ENCODE assay signal across 8 cellular contexts in genomic region chr2:70523996-70524965, GRCh38. TPM values are rescaled to one million over a fixed set of nuclear protein-coding genes. Genes with fewer than 3 reads are reported as not detected.
DNase-seq lines count a peak whose midpoint lies in the region; ATAC-seq and TF ChIP-seq lines count a peak whose summit lies in the region.

No MANE protein-coding gene starts in this region.

- H3K4me1 ChIP-seq in Peyer's patch = peaks cover 0 to 32% (median 4%) of the 10 kb centered on the region in 4 donors
- peaks cover 62% of the 10 kb centered on the region for H3K4me1 ChIP-seq in mucosa of stomach (ENCODE audit: control insufficient read depth, insufficient read depth, low read length)

- H3K27me3 ChIP-seq in Peyer's patch (no peaks in the 10 kb centered on the region), mucosa of stomach (ENCODE audit: control insufficient read depth, insufficient read depth, low read length) (no peaks in the 10 kb centered on the region)

- no peak for ATAC-seq in HG03108 (IDR thresholded peaks at IDR 0.05; ENCODE audit: unreplicated experiment)

- DNase-seq in GF-D8 (lab: John Stamatoyannopoulos, UW) (peak; percentile 67), Peyer's patch (peak in 2 of 3 donors; percentile 75 to 81), cardiac fibroblast (ENCODE audit: low read depth in 2 of 2) (peak; percentile 63 to 64), NCI-H1417 treated with DMSO at 0.1 percent for 48 hours (lab: John Stamatoyannopoulos, UW) (no peak), GM13976 (ENCODE audit: low spot score) (no peak), DMS153 (lab: John Stamatoyannopoulos, UW) (no peak)

- H3K36me3 ChIP-seq in Peyer's patch = no peaks in the 10 kb centered on the region
- H3K36me3 ChIP-seq in mucosa of stomach (ENCODE audit: control insufficient read depth, insufficient read depth, low read length) = no peaks in the 10 kb centered on the region

- peak overlapping the region; percentile 44 for H3K9ac ChIP-seq in mucosa of stomach (ENCODE audit: low read length)

- H3K9me3 ChIP-seq in Peyer's patch (no peaks in the 10 kb centered on the region), mucosa of stomach (ENCODE audit: control insufficient read depth, low read length) (no peaks in the 10 kb centered on the region)

- in situ Hi-C loops in GM13976 (cut with MboI; ENCODE audit: low sequenced_read_pairs, unreplicated experiment) = no loop called here

- H3K27ac ChIP-seq in Peyer's patch = peak overlapping the region in 3 of 4 donors; percentile 41 to 96 (median 87)

- TF ChIP-seq POLR2A in Peyer's patch (IDR thresholded peaks at IDR 0.05) = peak in 1 of 2 donors; percentile 40

- TF ChIP-seq CTCF in Peyer's patch (IDR thresholded peaks at IDR 0.05) (no peak), cardiac fibroblast (IDR thresholded peaks at IDR 0.05; ENCODE audit: low read depth, low read length) (no peak), GM13976 (IDR thresholded peaks at IDR 0.05; ENCODE audit: borderline replicate concordance, control extremely low read depth, extremely low read depth, insufficient read depth, missing control alignments) (no peak)

- H3K4me3 ChIP-seq in Peyer's patch = no peak overlapping the region
- H3K4me3 ChIP-seq in cardiac fibroblast (replicated peaks in 1 of 2; ENCODE audit: low read depth in 2 of 2, low read length in 2 of 2) = no peak overlapping the region
- no peak overlapping the region for H3K4me3 ChIP-seq in mucosa of stomach (ENCODE audit: low read length)

RNA-seq across cellular contexts. Expression of gene TGFA, which starts 29.3 kb away (rescaled TPM):
- 10 to 100 TPM in 3 of 4 donors, 1 to 10 TPM in 1; 2.5 to 51.6 (median 37.9) TPM for total RNA-seq in Peyer's patch

Comparison
In these comparisons a context has a peak if more than half of its experiments do, and no peak if none do; other contexts are left out.
1. DNase-seq: peak in GF-D8 (single experiment), Peyer's patch (2 of 3) and cardiac fibroblast (2 of 2); none in NCI-H1417 treated with DMSO at 0.1 percent for 48 hours (single experiment), GM13976 (single experiment) and DMS153 (single experiment).